In genomic region chr15:64099379-64099778, GRCh38 we compare ENCODE assay signal across 1 cellular context.
TF ChIP-seq lines count a peak whose summit lies in the region.

No MANE protein-coding gene starts in this region.

TF ChIP-seq in GM12878, 131 proteins besides CTCF, POLR2A, EP300 and RAD21:
- TF ChIP-seq NFXL1 (IDR thresholded peaks at IDR 0.05; ENCODE audit: borderline replicate concordance) (no peak), NR2C2 (IDR thresholded peaks at IDR 0.05; ENCODE audit: borderline replicate concordance, control insufficient read depth, insufficient read length, low read depth) (no peak), BCL3 (IDR thresholded peaks at IDR 0.05; ENCODE audit: borderline replicate concordance, insufficient read depth, low read depth, low read length, poor library complexity, severe bottlenecking) (no peak), E2F4 (IDR thresholded peaks at IDR 0.05; ENCODE audit: low read depth, low read length) (no peak), ZNF384 (IDR thresholded peaks at IDR 0.05; ENCODE audit: borderline replicate concordance, low read depth, low read length) (no peak), SUZ12 (IDR thresholded peaks at IDR 0.05; ENCODE audit: unreplicated experiment) (no peak), NFIC (IDR thresholded peaks at IDR 0.05; ENCODE audit: low read depth, low read length) (no peak), MXI1 (IDR thresholded peaks at IDR 0.05; ENCODE audit: low read depth, low read length) (no peak), SUPT20H (IDR thresholded peaks at IDR 0.05; ENCODE audit: borderline replicate concordance, control insufficient read depth, low read depth, low read length) (no peak), NFYA (IDR thresholded peaks at IDR 0.05; ENCODE audit: borderline replicate concordance, low read depth, low read length) (no peak), IRF3 (IDR thresholded peaks at IDR 0.05) (no peak), EGR1 (IDR thresholded peaks at IDR 0.05; ENCODE audit: borderline replicate concordance in 1 of 2, low read depth in 2 of 2, low read length in 2 of 2) (no peak), USF2 (IDR thresholded peaks at IDR 0.05; ENCODE audit: borderline replicate concordance, low read depth, low read length) (no peak), PAX5 (IDR thresholded peaks at IDR 0.05; ENCODE audit: borderline replicate concordance, low read depth, low read length) (no peak), RELA (IDR thresholded peaks at IDR 0.05; ENCODE audit: borderline replicate concordance, partially characterized antibody) (no peak), TCF3 (IDR thresholded peaks at IDR 0.05; ENCODE audit: borderline replicate concordance, insufficient read depth, low read depth, low read length) (no peak)
